17 cellular contexts compared by ENCODE assay signal in genomic region chr11:113376156-113376555, GRCh38. TPM values are rescaled to one million over a fixed set of nuclear protein-coding genes. Genes with fewer than 3 reads are reported as not detected.
DNase-seq lines count a peak whose midpoint lies in the region; ATAC-seq and TF ChIP-seq lines count a peak whose summit lies in the region.
"Had no signal": no experiment of that assay in that cellular context is flagged by ENCODE, and none has a peak within 500 bp of the region (broad histone marks: within the 10 kb centered on the region; RNA-seq: fewer than 3 reads in every experiment).

No MANE protein-coding gene starts in this region.

- DNase-seq in CMK (ENCODE audit: low read depth) (peak; percentile 5), HFF-Myc (ENCODE audit: extremely low read depth, low read depth) (peak; percentile 17), NCI-H524 (lab: John Stamatoyannopoulos, UW) (peak; percentile 76 to 85), germinal center (ENCODE audit: low spot score) (peak; percentile 60), ovary (no peak)
- DNase-seq: activated CD4-positive, alpha-beta T cell treated with anti-CD3 and anti-CD28 coated beads, Interleukin-2, amount 50 U/mL, for 4 hours; activated naive CD4-positive, alpha-beta T cell treated with Interleukin-2 at 50 U/mL for 16 hours; esophagus squamous epithelium; kidney; NCI-H1092; NK-92 treated with Interleukin-12 subunit alpha and Interleukin-12 subunit beta, amount 100 ng/mL, for 24 hours had no signal

- ATAC-seq in activated T-helper 17 cell treated with anti-CD3 and anti-CD28 coated beads, Interleukin-2, amount 50 U/mL, for 72 hours (replicated peaks), result no peak
- ATAC-seq in GM21367 (IDR thresholded peaks at IDR 0.05; ENCODE audit: unreplicated experiment) (no peak), SK-N-SH treated with all-trans-retinoic acid at 6 μM for 48 hours (no peak)

- no peak for TF ChIP-seq POLR2A in ovary (IDR thresholded peaks at IDR 0.05)

- H3K27ac Mint-ChIP-seq in activated T-helper 17 cell treated with anti-CD3 and anti-CD28 coated beads, Interleukin-2, amount 50 U/mL, for 72 hours, result no peak overlapping the region

- H3K27me3 ChIP-seq in ovary, result no peaks in the 10 kb centered on the region
- H3K27me3 ChIP-seq: esophagus squamous epithelium, vagina had no signal

- no peak overlapping the region for H3K4me3 Mint-ChIP-seq in activated T-helper 17 cell treated with anti-CD3 and anti-CD28 coated beads, Interleukin-2, amount 50 U/mL, for 72 hours

- TF ChIP-seq CTCF in HFF-Myc (IDR thresholded peaks at IDR 0.05; ENCODE audit: low read depth, low read length, missing control alignments) (no peak), ovary (IDR thresholded peaks at IDR 0.05) (no peak)

- H3K4me1 ChIP-seq in ovary (ENCODE audit: insufficient read depth), result no peaks in the 10 kb centered on the region
- H3K4me1 ChIP-seq: vagina had no signal

- no peaks in the 10 kb centered on the region for H3K4me1 Mint-ChIP-seq in activated T-helper 17 cell treated with anti-CD3 and anti-CD28 coated beads, Interleukin-2, amount 50 U/mL, for 72 hours

- intact Hi-C loops in ovary (cut with DNase I), result no loop called here

- H3K27me3 Mint-ChIP-seq in activated T-helper 17 cell treated with anti-CD3 and anti-CD28 coated beads, Interleukin-2, amount 50 U/mL, for 72 hours, result no peaks in the 10 kb centered on the region

- H3K9me3 Mint-ChIP-seq in activated T-helper 17 cell treated with anti-CD3 and anti-CD28 coated beads, Interleukin-2, amount 50 U/mL, for 72 hours, result no peaks in the 10 kb centered on the region

- no peaks in the 10 kb centered on the region for H3K9me3 ChIP-seq in ovary
- H3K9me3 ChIP-seq: esophagus squamous epithelium, vagina had no signal

- TF ChIP-seq EP300 in ovary (IDR thresholded peaks at IDR 0.05), result no peak

- H3K4me3 ChIP-seq in HFF-Myc (replicated peaks; ENCODE audit: low read depth, low read length), result no peak overlapping the region
- H3K4me3 ChIP-seq in ovary, result no peak overlapping the region
- H3K4me3 ChIP-seq: esophagus squamous epithelium, vagina had no signal

- no peak overlapping the region for H3K27ac ChIP-seq in ovary
- H3K27ac ChIP-seq: esophagus squamous epithelium, HL-60, vagina had no signal

- no peaks in the 10 kb centered on the region for H3K36me3 ChIP-seq in ovary
- H3K36me3 ChIP-seq: esophagus squamous epithelium, vagina had no signal

- peaks cover 21% of the 10 kb centered on the region for H3K36me3 Mint-ChIP-seq in activated T-helper 17 cell treated with anti-CD3 and anti-CD28 coated beads, Interleukin-2, amount 50 U/mL, for 72 hours (ENCODE audit: low read depth)

- 5 to 26% (median 8%) methylated on average over 3 of the region's 3 CpGs for WGBS in ovary, 3 donors

TF ChIP-seq in SK-N-SH treated with all-trans-retinoic acid at 6 μM for 48 hours, 23 proteins besides CTCF, POLR2A, EP300 and RAD21:
- no peak for TF ChIP-seq ISL1 (CRISPR knock-in tag; IDR thresholded peaks at IDR 0.05)
- TF ChIP-seq CREB5 (CRISPR knock-in tag; IDR thresholded peaks at IDR 0.05; ENCODE audit: low read depth), result no peak
- TF ChIP-seq PPARA (CRISPR knock-in tag; IDR thresholded peaks at IDR 0.05; ENCODE audit: borderline replicate concordance), result no peak
- no peak for TF ChIP-seq POU6F1 (CRISPR knock-in tag; IDR thresholded peaks at IDR 0.05; ENCODE audit: borderline replicate concordance, low read depth)
- no peak for TF ChIP-seq ZNF8 (CRISPR knock-in tag; IDR thresholded peaks at IDR 0.05)
- TF ChIP-seq OSR1 (CRISPR knock-in tag; IDR thresholded peaks at IDR 0.05), result no peak
- TF ChIP-seq BACH2 (CRISPR knock-in tag; IDR thresholded peaks at IDR 0.05; ENCODE audit: borderline replicate concordance), result no peak
- no peak for TF ChIP-seq ZFP3 (CRISPR knock-in tag; IDR thresholded peaks at IDR 0.05)
- no peak for TF ChIP-seq ZC3H10 (CRISPR knock-in tag; IDR thresholded peaks at IDR 0.05)
TF ChIP-seq in SK-N-SH treated with all-trans-retinoic acid at 6 μM for 48 hours: peak in this region for 0.

RNA-seq across cellular contexts. Expression of gene ANKK1, which starts 11.4 kb away (rescaled TPM):
- under 1 TPM; 0.40 to 0.67 TPM for total RNA-seq in activated T-helper 17 cell treated with anti-CD3 and anti-CD28 coated beads, Interleukin-2, amount 50 U/mL, for 72 hours
- total RNA-seq in ovary, result 1 to 10 TPM in 2 of 7 donors, under 1 TPM in 5; 0.35 to 2.4 (median 0.63) TPM
- under 1 TPM in 1 of 2 donors, not detected in 1; 0.34 TPM for polyA plus RNA-seq in ovary
- total RNA-seq: cerebellum had no signal

Comparison
In these comparisons a context has a peak if more than half of its experiments do, and no peak if none do; other contexts are left out.
1. DNase-seq: peak in CMK (single experiment), HFF-Myc (single experiment), NCI-H524 (2 of 2) and germinal center (single experiment); none in ovary (0 of 5).